In genomic region chr12:5577239-5577638, GRCh38 we compare ENCODE assay signal across 18 cellular contexts.
"Had no signal": no experiment of that assay in that cellular context is flagged by ENCODE, and none has a peak within 500 bp of the region (broad histone marks: within the 10 kb centered on the region; RNA-seq: fewer than 3 reads in every experiment).

No MANE protein-coding gene starts in this region.

- H3K9me3 Mint-ChIP-seq: activated naive CD8-positive, alpha-beta T cell treated with anti-CD3 and anti-CD28 coated beads, Interleukin-2, amount 50 U/mL, for 24 hours; activated T-helper 1 cell treated with anti-CD3 and anti-CD28 coated beads, Interleukin-12 subunit alpha, Interleukin-12 subunit beta, Interleukin-2, Interleukin-4 antibody, amounts not matched to agents 30 ng/mL and 10 ng/mL and 1 ng/mL, durations not matched to agents 14 hours and 24 hours and 36 hours; naive thymus-derived CD8-positive, alpha-beta T cell had no signal

- FAIRE-seq: bronchial epithelial cell, urothelium cell line had no signal

- ATAC-seq: activated CD8-positive, alpha-beta T cell treated with anti-CD3 and anti-CD28 coated beads, Interleukin-2, amount 10 ng/mL, durations not matched to agents 7 days and 5 days; activated naive CD8-positive, alpha-beta T cell treated with anti-CD3 and anti-CD28 coated beads, Interleukin-2, amount 50 U/mL, for 24 hours; naive thymus-derived CD8-positive, alpha-beta T cell had no signal

- H3K27ac ChIP-seq: ascending aorta, epithelial cell of prostate had no signal

- H3K27me3 ChIP-seq: ascending aorta had no signal

- H3K9me3 ChIP-seq: ascending aorta had no signal

- H3K36me3 ChIP-seq: ascending aorta had no signal

- H3K4me1 Mint-ChIP-seq: activated naive CD8-positive, alpha-beta T cell treated with anti-CD3 and anti-CD28 coated beads, Interleukin-2, amount 50 U/mL, for 24 hours; naive thymus-derived CD8-positive, alpha-beta T cell had no signal

- H3K4me1 ChIP-seq: ascending aorta had no signal

- H3K27ac Mint-ChIP-seq: activated CD8-positive, alpha-beta T cell treated with anti-CD3 and anti-CD28 coated beads, Interleukin-2, amount 10 ng/mL, durations not matched to agents 7 days and 5 days; activated naive CD8-positive, alpha-beta T cell treated with anti-CD3 and anti-CD28 coated beads, Interleukin-2, amount 50 U/mL, for 24 hours; activated T-helper 1 cell treated with anti-CD3 and anti-CD28 coated beads, Interleukin-12 subunit alpha, Interleukin-12 subunit beta, Interleukin-2, Interleukin-4 antibody, amounts not matched to agents 30 ng/mL and 10 ng/mL and 1 ng/mL, durations not matched to agents 14 hours and 24 hours and 36 hours; naive thymus-derived CD8-positive, alpha-beta T cell had no signal

- H3K4me3 ChIP-seq: ascending aorta, lung had no signal

- H3K36me3 Mint-ChIP-seq: naive thymus-derived CD8-positive, alpha-beta T cell had no signal

- H3K4me3 Mint-ChIP-seq: activated CD8-positive, alpha-beta T cell treated with anti-CD3 and anti-CD28 coated beads, Interleukin-2, amount 10 ng/mL, durations not matched to agents 7 days and 5 days; activated naive CD8-positive, alpha-beta T cell treated with anti-CD3 and anti-CD28 coated beads, Interleukin-2, amount 50 U/mL, for 24 hours; activated T-helper 1 cell treated with anti-CD3 and anti-CD28 coated beads, Interleukin-12 subunit alpha, Interleukin-12 subunit beta, Interleukin-2, Interleukin-4 antibody, amounts not matched to agents 30 ng/mL and 10 ng/mL and 1 ng/mL, durations not matched to agents 14 hours and 24 hours and 36 hours; naive thymus-derived CD8-positive, alpha-beta T cell had no signal

- DNase-seq: activated CD4-positive, alpha-beta T cell treated with anti-CD3 and anti-CD28 coated beads for 48 hours; activated CD8-positive, alpha-beta T cell treated with anti-CD3 and anti-CD28 coated beads, Interleukin-2, amount 10 ng/mL, durations not matched to agents 7 days and 5 days; activated naive CD4-positive, alpha-beta T cell treated with Interleukin-2 at 50 U/mL for 16 hours; activated naive CD8-positive, alpha-beta T cell treated with anti-CD3 and anti-CD28 coated beads, Interleukin-2, amount 50 U/mL, for 24 hours; effector CD4-positive, alpha-beta T cell; hypothalamus; kidney glomerular epithelial cell; naive thymus-derived CD8-positive, alpha-beta T cell; occipital lobe; stimulated activated CD4-positive, alpha-beta T cell treated with anti-CD3 and anti-CD28 coated beads, Interleukin-15, amount 100 ng/mL, for 24 hours; SW 1271; T-helper 9 cell had no signal
